ENCODE assay signal across 7 cellular contexts in genomic region chr7:99504281-99504602, GRCh38. TPM values are rescaled to one million over a fixed set of nuclear protein-coding genes. Genes with fewer than 3 reads are reported as not detected.
DNase-seq lines count a peak whose midpoint lies in the region; ATAC-seq and TF ChIP-seq lines count a peak whose summit lies in the region.

No MANE protein-coding gene starts in this region.

- H3K4me3 ChIP-seq in DOHH2 (ENCODE audit: low read length) (peak overlapping the region; percentile 95), adrenal gland (peak overlapping the region in 2 of 4 donors; percentile 59 to 63), thoracic aorta (peak overlapping the region; percentile 77)

- TF ChIP-seq CTCF in DOHH2 (IDR thresholded peaks at IDR 0.05; ENCODE audit: low read depth, low read length, poor library complexity, severe bottlenecking) (no peak), adrenal gland (IDR thresholded peaks at IDR 0.05) (no peak), thoracic aorta (IDR thresholded peaks at IDR 0.05) (no peak)

- ATAC-seq in HG03103 (IDR thresholded peaks at IDR 0.05; ENCODE audit: low read depth, unreplicated experiment) = peak; percentile 84
- ATAC-seq in thoracic aorta (ENCODE audit: insufficient number of reproducible peaks, low FRiP score, low read depth) = no peak
- ATAC-seq in GM21367 (IDR thresholded peaks at IDR 0.05; ENCODE audit: unreplicated experiment) = no peak

- peaks cover 9% of the 10 kb centered on the region for H3F3A ChIP-seq in DOHH2 (ENCODE audit: control insufficient read depth, insufficient read depth)

- peaks cover 12 to 14% (median 12%) of the 10 kb centered on the region in 3 donors for H3K27me3 Mint-ChIP-seq in immature natural killer cell (ENCODE audit: low read depth in 3 of 3)

- H3K79me2 ChIP-seq in DOHH2 (ENCODE audit: control insufficient read depth, low read length) = peaks cover 60% of the 10 kb centered on the region

- H3K9me2 ChIP-seq in DOHH2 (replicated peaks; ENCODE audit: control insufficient read depth, low read length) = no peaks in the 10 kb centered on the region

- H3K36me3 ChIP-seq in DOHH2 (ENCODE audit: control insufficient read depth, low read length) (peaks cover 26% of the 10 kb centered on the region), adrenal gland (replicated peaks in 1 of 2) (no peaks in the 10 kb centered on the region), thoracic aorta (no peaks in the 10 kb centered on the region)

- H3K27ac Mint-ChIP-seq in immature natural killer cell = peak overlapping the region; percentile 88 to 100 (median 98)

- H3K27ac ChIP-seq in DOHH2 (ENCODE audit: low read depth, low read length) (peak overlapping the region; percentile 80), adrenal gland (peak overlapping the region; percentile 86 to 96 (median 92)), thoracic aorta (peak overlapping the region; percentile 83 to 95)

- H3K4me1 ChIP-seq in DOHH2 (ENCODE audit: control insufficient read depth, low read length) (peaks cover 27% of the 10 kb centered on the region), adrenal gland (replicated peaks in 1 of 2) (peaks cover 26 to 31% of the 10 kb centered on the region in 2 donors), thoracic aorta (ENCODE audit: control insufficient read depth in 1 of 2, low read depth in 2 of 2) (peaks cover 26 to 30% of the 10 kb centered on the region in 2 donors)

- peaks cover 6% of the 10 kb centered on the region; the same call in 1 of the 2 replicates for H3K9me3 ChIP-seq in DOHH2 (ENCODE audit: control insufficient read depth, insufficient read depth, low read length)
- H3K9me3 ChIP-seq in adrenal gland (replicated peaks in 1 of 3) = no peaks in the 10 kb centered on the region
- no peaks in the 10 kb centered on the region for H3K9me3 ChIP-seq in thoracic aorta

- intact Hi-C loops in adrenal gland (cut with DNase I) = no loop called here

- peak overlapping the region; percentile 88 for H3K4me2 ChIP-seq in DOHH2 (ENCODE audit: low read length)

- H3K36me3 Mint-ChIP-seq in immature natural killer cell = peaks cover 0 to 3% (median 3%) of the 10 kb centered on the region in 3 donors

- H3K4me3 Mint-ChIP-seq in immature natural killer cell = peak overlapping the region; percentile 87 to 100 (median 97)

- H3K27me3 ChIP-seq in DOHH2 (ENCODE audit: control insufficient read depth, low read length) (no peaks in the 10 kb centered on the region), adrenal gland (no peaks in the 10 kb centered on the region), thoracic aorta (replicated peaks; ENCODE audit: insufficient read depth) (no peaks in the 10 kb centered on the region)

- TF ChIP-seq POLR2A in adrenal gland (IDR thresholded peaks at IDR 0.05) = no peak

- WGBS in adrenal gland, 4 donors = 5 to 10% (median 6%) methylated on average over 11 to 19 of the region's 19 CpGs; no CpG with 5 or more reads in 1 of the 4 donors

- H4K20me1 ChIP-seq in DOHH2 (ENCODE audit: control insufficient read depth, insufficient read depth, low read depth, low read length) = 0 out of 2 replicates have a peak, but pooled peaks cover 4% of the 10 kb centered on the region

- peaks cover 41 to 45% of the 10 kb centered on the region in 2 donors for H3K4me1 Mint-ChIP-seq in immature natural killer cell

- DNase-seq in adrenal gland (no peak), immature natural killer cell (no peak), thoracic aorta (ENCODE audit: low spot score) (peak; percentile 95), NCI-H1417 treated with DMSO at 0.1 percent for 48 hours (lab: John Stamatoyannopoulos, UW) (no peak)

- no peaks in the 10 kb centered on the region for H3K9me3 Mint-ChIP-seq in immature natural killer cell

RNA-seq across cellular contexts. Expression of gene ZKSCAN5, which starts 0.2 kb away (rescaled TPM):
- total RNA-seq in adrenal gland (1 to 10 TPM; 7.3 to 9.9 (median 8.7) TPM), thoracic aorta (10 to 100 TPM in 1 of 2 donors, 1 to 10 TPM in 1; 5.1 to 10.2 TPM)
- polyA plus RNA-seq in adrenal gland (10 to 100 TPM in 1 of 3 donors, 1 to 10 TPM in 2; 4.5 to 12.1 (median 6.1) TPM), immature natural killer cell (1 to 10 TPM; 3.2 to 9.4 (median 4.6) TPM)

RNA-seq across cellular contexts. Expression of gene ZNF394, which starts 4.2 kb away (rescaled TPM):
- total RNA-seq in adrenal gland (10 to 100 TPM; 11.8 to 29.5 (median 23.6) TPM), thoracic aorta (10 to 100 TPM; 28.4 to 54.9 TPM)
- polyA plus RNA-seq in adrenal gland (10 to 100 TPM; 10.5 to 31.0 (median 18.5) TPM), immature natural killer cell (10 to 100 TPM; 68.6 to 91.7 (median 76.0) TPM)

RNA-seq across cellular contexts. Expression of gene ZNF789, which starts 31.6 kb away (rescaled TPM):
- total RNA-seq in adrenal gland (10 to 100 TPM in 1 of 8 donors, 1 to 10 TPM in 7; 1.5 to 10.5 (median 6.2) TPM), thoracic aorta (10 to 100 TPM in 1 of 2 donors, 1 to 10 TPM in 1; 3.5 to 12.4 TPM)
- polyA plus RNA-seq in adrenal gland (10 to 100 TPM; 11.7 to 22.8 (median 18.0) TPM), immature natural killer cell (1 to 10 TPM; 4.6 to 7.6 (median 5.4) TPM)

RNA-seq across cellular contexts. Expression of gene ATP5MF, which starts 38.3 kb away (rescaled TPM):
- 1,000 to 10,000 TPM in 2 of 8 donors, 100 to 1,000 TPM in 6; 281 to 1,322 (median 343) TPM for total RNA-seq in adrenal gland
- polyA plus RNA-seq in adrenal gland = 1,000 to 10,000 TPM in 1 of 3 donors, 100 to 1,000 TPM in 2; 816 to 1,527 (median 908) TPM
- polyA plus RNA-seq in immature natural killer cell = 100 to 1,000 TPM; 455 to 757 (median 495) TPM
- 100 to 1,000 TPM; 137 to 776 TPM for total RNA-seq in thoracic aorta

RNA-seq across cellular contexts. Expression of gene FAM200A, which starts 47.7 kb away (rescaled TPM):
- total RNA-seq in adrenal gland (1 to 10 TPM; 4.0 to 8.9 (median 6.4) TPM), thoracic aorta (1 to 10 TPM; 3.1 to 4.3 TPM)
- polyA plus RNA-seq in adrenal gland (10 to 100 TPM in 1 of 3 donors, 1 to 10 TPM in 2; 5.6 to 10.7 (median 9.3) TPM), immature natural killer cell (1 to 10 TPM in 2 of 3 donors, not detected in 1; 1.9 to 4.7 TPM)
